8 cellular contexts compared by ENCODE assay signal in genomic region chr15:41827880-41828746, GRCh38. TPM values are rescaled to one million over a fixed set of nuclear protein-coding genes. Genes with fewer than 3 reads are reported as not detected.
A peak's percentile ranks its signal among the peaks of the same experiment; 100 is the strongest.
DNase-seq lines count a peak whose midpoint lies in the region; ATAC-seq and TF ChIP-seq lines count a peak whose summit lies in the region.

JMJD7 (plus strand) TSS chr15:41828092; CDS start chr15:41828125, 33 bp downstream.

- no peaks in the 10 kb centered on the region for H3K27me3 ChIP-seq in kidney epithelial cell (ENCODE audit: control insufficient read depth, insufficient read depth, low read length)

- peak within 1 kb of the TSS; percentile 65 for H3K4me3 ChIP-seq in kidney epithelial cell (ENCODE audit: low read depth, low read length)

- peaks cover 2% of the 10 kb centered on the region for H3K36me3 ChIP-seq in kidney epithelial cell (ENCODE audit: control insufficient read depth, insufficient read depth, low read length)

- no peak for TF ChIP-seq CTCF in kidney epithelial cell (IDR thresholded peaks at IDR 0.05; ENCODE audit: insufficient read depth, low read length, poor library complexity, severe bottlenecking)

- peak; percentile 52 for ATAC-seq in HG03064 (IDR thresholded peaks at IDR 0.05; ENCODE audit: low read depth, unreplicated experiment)

- DNase-seq in SIG-M5 treated with dmso at 0.1 percent for 504 hours (lab: John Stamatoyannopoulos, UW; ENCODE audit: unreplicated experiment) (peak; percentile 63), SIG-M5 (lab: John Stamatoyannopoulos, UW) (no peak), NCI-H345 treated with DMSO at 0.1 percent for 48 hours (lab: John Stamatoyannopoulos, UW; ENCODE audit: unreplicated experiment) (peak; percentile 53), cerebellar cortex (ENCODE audit: low spot score) (peak; percentile 90), kidney epithelial cell (ENCODE audit: low read depth) (peak; percentile 29)
- peak; percentile 98 for DNase-seq in activated CD4-positive, CD25-positive, alpha-beta regulatory T cell treated with anti-CD3 and anti-CD28 coated beads, Interleukin-2, amount 50 U/mL, for 72 hours
- peak; percentile 88 to 98 for DNase-seq in stimulated activated CD4-positive, alpha-beta T cell treated with anti-CD3 and anti-CD28 coated beads, Interleukin-15, amount 100 ng/mL, for 1 hour (ENCODE audit: low read depth in 1 of 2, low spot score in 1 of 2)

RNA-seq across cellular contexts. Expression of gene JMJD7, which starts in this region (rescaled TPM):
- total RNA-seq in kidney epithelial cell, result 14.0 and 16.0 TPM in 2 replicates
